In the genomic region with DNA sequence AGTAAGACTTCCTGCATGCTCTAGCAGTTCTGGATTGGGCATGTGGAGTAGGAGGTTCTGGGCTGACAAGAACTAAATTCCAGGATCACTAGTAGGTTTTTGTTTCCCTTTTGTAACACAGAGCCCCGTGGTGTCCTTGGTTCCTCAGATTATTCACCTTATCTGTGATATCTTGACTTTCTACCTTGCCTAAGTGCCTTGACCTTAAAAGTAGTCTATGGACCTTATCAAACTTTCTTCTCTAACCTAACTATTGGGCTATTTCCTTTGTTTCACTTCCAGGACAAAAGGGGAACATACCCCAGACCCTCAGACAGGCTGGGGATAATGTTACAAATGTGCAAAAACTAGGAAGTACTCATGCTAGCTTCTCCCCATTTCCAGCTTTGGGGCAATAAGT, we compare ENCODE assay signal across 26 cellular contexts.
"Had no signal": no experiment of that assay in that cellular context is flagged by ENCODE, and none has a peak within 500 bp of the region (broad histone marks: within the 10 kb centered on the region; RNA-seq: fewer than 3 reads in every experiment).

No MANE protein-coding gene starts in this region.

- H3K27ac ChIP-seq: brain microvascular endothelial cell, epithelial cell of prostate, esophagus squamous epithelium, gastroesophageal sphincter, heart right ventricle, VCaP had no signal

- H3K27me3 Mint-ChIP-seq: activated CD4-positive, alpha-beta memory T cell treated with anti-CD3 and anti-CD28 coated beads, Interleukin-2, amount 10 ng/mL, durations not matched to agents 7 days and 5 days; activated CD4-positive, alpha-beta T cell treated with anti-CD3 and anti-CD28 coated beads, Interleukin-2, amount 10 ng/mL, durations not matched to agents 7 days and 5 days; activated T-cell treated with anti-CD3 and anti-CD28 coated beads, Interleukin-2, amount 50 U/mL, for 24 hours had no signal

- H3K4me1 Mint-ChIP-seq: activated CD4-positive, alpha-beta memory T cell treated with anti-CD3 and anti-CD28 coated beads, Interleukin-2, amount 10 ng/mL, durations not matched to agents 7 days and 5 days; activated CD4-positive, alpha-beta T cell treated with anti-CD3 and anti-CD28 coated beads, Interleukin-2, amount 10 ng/mL, durations not matched to agents 7 days and 5 days had no signal

- H3K4me1 ChIP-seq: esophagus squamous epithelium, gastroesophageal sphincter, heart right ventricle had no signal

- H3K36me3 ChIP-seq: brain microvascular endothelial cell, esophagus squamous epithelium, gastroesophageal sphincter, heart right ventricle had no signal

- H3K9me3 Mint-ChIP-seq: activated CD4-positive, alpha-beta memory T cell treated with anti-CD3 and anti-CD28 coated beads, Interleukin-2, amount 10 ng/mL, durations not matched to agents 7 days and 5 days; activated T-cell treated with anti-CD3 and anti-CD28 coated beads, Interleukin-2, amount 50 U/mL, for 24 hours had no signal

- H3K36me3 Mint-ChIP-seq: activated naive CD8-positive, alpha-beta T cell had no signal

- DNase-seq: activated CD4-positive, alpha-beta memory T cell treated with anti-CD3 and anti-CD28 coated beads, Interleukin-2, amount 10 ng/mL, durations not matched to agents 7 days and 5 days; activated CD4-positive, alpha-beta T cell treated with anti-CD3 and anti-CD28 coated beads for 1 hour; activated CD4-positive, alpha-beta T cell treated with anti-CD3 and anti-CD28 coated beads for 4 hours; activated CD4-positive, alpha-beta T cell treated with anti-CD3 and anti-CD28 coated beads, Interleukin-2, amount 10 ng/mL, durations not matched to agents 7 days and 5 days; activated CD4-positive, alpha-beta T cell treated with anti-CD3 and anti-CD28 coated beads, Interleukin-2, amount 50 U/mL, for 4 hours; activated CD8-positive, alpha-beta memory T cell treated with anti-CD3 and anti-CD28 coated beads, Interleukin-2, amount 50 U/mL, for 48 hours; activated gamma-delta T cell; activated naive CD4-positive, alpha-beta T cell; activated naive CD4-positive, alpha-beta T cell treated with anti-CD3 and anti-CD28 coated beads, Interleukin-2, amount 50 U/mL, for 16 hours; activated T-cell treated with anti-CD3 and anti-CD28 coated beads for 4 hours; activated T-cell treated with anti-CD3 and anti-CD28 coated beads, Interleukin-2, amount 50 U/mL, for 24 hours; activated T-cell treated with anti-CD3 and anti-CD28 coated beads, Interleukin-2, amount 50 U/mL, for 72 hours; amniotic stem cell; anterior cingulate cortex; brain microvascular endothelial cell; caudate nucleus; cortex of kidney; effector CD8-positive, alpha-beta T cell; esophagus squamous epithelium; foreskin melanocyte; heart right ventricle had no signal

- H3K4me3 ChIP-seq: esophagus squamous epithelium, gastroesophageal sphincter, heart right ventricle had no signal

- ATAC-seq: activated T-cell treated with anti-CD3 and anti-CD28 coated beads, Interleukin-2, amount 50 U/mL, for 72 hours; gastroesophageal sphincter; heart right ventricle; WTC11 had no signal

- H3K4me3 Mint-ChIP-seq: activated CD4-positive, alpha-beta memory T cell treated with anti-CD3 and anti-CD28 coated beads, Interleukin-2, amount 10 ng/mL, durations not matched to agents 7 days and 5 days; activated CD4-positive, alpha-beta T cell treated with anti-CD3 and anti-CD28 coated beads, Interleukin-2, amount 10 ng/mL, durations not matched to agents 7 days and 5 days; activated naive CD8-positive, alpha-beta T cell; activated T-cell treated with anti-CD3 and anti-CD28 coated beads, Interleukin-2, amount 50 U/mL, for 24 hours; activated T-cell treated with anti-CD3 and anti-CD28 coated beads, Interleukin-2, amount 50 U/mL, for 72 hours; WTC11 had no signal

- H3K27me3 ChIP-seq: brain microvascular endothelial cell, esophagus squamous epithelium, gastroesophageal sphincter, heart right ventricle had no signal

- H3K27ac Mint-ChIP-seq: activated CD4-positive, alpha-beta memory T cell treated with anti-CD3 and anti-CD28 coated beads, Interleukin-2, amount 10 ng/mL, durations not matched to agents 7 days and 5 days; activated CD4-positive, alpha-beta T cell treated with anti-CD3 and anti-CD28 coated beads, Interleukin-2, amount 10 ng/mL, durations not matched to agents 7 days and 5 days; activated naive CD8-positive, alpha-beta T cell; activated T-cell treated with anti-CD3 and anti-CD28 coated beads, Interleukin-2, amount 50 U/mL, for 24 hours; activated T-cell treated with anti-CD3 and anti-CD28 coated beads, Interleukin-2, amount 50 U/mL, for 72 hours; WTC11 had no signal
